Comparison of ENCODE assay signal across 8 cellular contexts in genomic region chr19:5339470-5339949, GRCh38. TPM values are rescaled to one million over a fixed set of nuclear protein-coding genes. Genes with fewer than 3 reads are reported as not detected.
DNase-seq lines count a peak whose midpoint lies in the region; ATAC-seq and TF ChIP-seq lines count a peak whose summit lies in the region.

No MANE protein-coding gene starts in this region.

- H3K27me3 Mint-ChIP-seq in type B pancreatic cell, result peaks cover 53% of the 10 kb centered on the region

- in situ Hi-C loops in astrocyte of the spinal cord (cut with HindIII; ENCODE audit: low sequenced_read_pairs), result no loop called here

- intact Hi-C loops in left colon (cut with DNase I, micrococcal nuclease), result no loop called here

- TF ChIP-seq CTCF in astrocyte of the spinal cord (IDR thresholded peaks at IDR 0.05; ENCODE audit: low read depth, low read length) (no peak), kidney epithelial cell (IDR thresholded peaks at IDR 0.05; ENCODE audit: insufficient read depth, low read length, poor library complexity, severe bottlenecking) (no peak), type B pancreatic cell (conservative IDR thresholded peaks at IDR 0.05) (no peak)

- H3K36me3 ChIP-seq in kidney epithelial cell (ENCODE audit: control insufficient read depth, insufficient read depth, low read length), result no peaks in the 10 kb centered on the region

- H3K36me3 Mint-ChIP-seq in type B pancreatic cell, result no peaks in the 10 kb centered on the region

- no peaks in the 10 kb centered on the region for H3K9me3 Mint-ChIP-seq in type B pancreatic cell

- H3K4me1 Mint-ChIP-seq in type B pancreatic cell (ENCODE audit: unreplicated experiment), result peaks cover 21% of the 10 kb centered on the region

- peak overlapping the region; percentile 90 for H3K4me3 Mint-ChIP-seq in type B pancreatic cell

- H3K27ac Mint-ChIP-seq in type B pancreatic cell, result peak overlapping the region; percentile 88

- H3K27me3 ChIP-seq in kidney epithelial cell (ENCODE audit: control insufficient read depth, insufficient read depth, low read length), result peaks cover 51% of the 10 kb centered on the region

- no peak for ATAC-seq in left colon
- ATAC-seq in HG02571 (IDR thresholded peaks at IDR 0.05; ENCODE audit: unreplicated experiment), result no peak

- H3K4me3 ChIP-seq in astrocyte of the spinal cord (ENCODE audit: low read depth, low read length), result peak overlapping the region; percentile 61
- peak overlapping the region; percentile 56 for H3K4me3 ChIP-seq in kidney epithelial cell (ENCODE audit: low read depth, low read length)

- DNase-seq in activated T-cell treated with anti-CD3 and anti-CD28 coated beads, Interleukin-2, amount 50 U/mL, for 1 hour, result peak; percentile 26
- DNase-seq in activated T-cell treated with anti-CD3 and anti-CD28 coated beads for 4 hours (no peak), astrocyte of the spinal cord (ENCODE audit: low read depth, low spot score) (no peak), kidney epithelial cell (ENCODE audit: low read depth) (no peak), type B pancreatic cell (ENCODE audit: extremely low spot score, unreplicated experiment) (no peak), left colon (no peak)
- DNase-seq in stimulated activated CD4-positive, alpha-beta T cell treated with anti-CD3 and anti-CD28 coated beads, Interleukin-4, amount 100 ng/mL, for 24 hours, result no peak

RNA-seq across cellular contexts. Expression of gene PTPRS, which starts 1.1 kb away (rescaled TPM):
- total RNA-seq in kidney epithelial cell (52.6 and 58.2 TPM in 2 replicates), type B pancreatic cell (ENCODE audit: low replicate concordance) (73.3 and 234 TPM in 2 replicates), left colon (10 to 100 TPM; 11.8 to 27.6 TPM)
